24 cellular contexts compared by ENCODE assay signal in the genomic region with DNA sequence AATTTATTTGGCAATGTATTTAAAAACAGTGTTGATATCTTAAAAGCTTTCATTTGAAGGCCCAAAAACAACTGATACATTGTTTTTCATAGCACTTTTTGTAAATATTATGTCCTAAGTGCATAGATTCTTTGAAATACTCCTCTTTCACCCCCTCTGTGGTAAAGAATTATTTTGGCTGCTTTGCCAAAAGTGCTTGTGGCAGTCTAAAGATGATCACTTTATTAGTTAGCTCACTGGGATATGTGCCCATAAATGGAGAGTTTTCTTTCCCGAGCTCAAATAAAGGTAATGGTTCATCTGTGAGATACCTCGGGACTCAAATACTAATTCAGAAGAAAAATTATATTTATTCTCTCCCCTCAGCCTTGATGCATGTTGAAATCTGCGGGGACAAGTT. TPM values are rescaled to one million over a fixed set of nuclear protein-coding genes. Genes with fewer than 3 reads are reported as not detected.
DNase-seq lines count a peak whose midpoint lies in the region; ATAC-seq and TF ChIP-seq lines count a peak whose summit lies in the region.
"Had no signal": no experiment of that assay in that cellular context is flagged by ENCODE, and none has a peak within 500 bp of the region (broad histone marks: within the 10 kb centered on the region; RNA-seq: fewer than 3 reads in every experiment).

No MANE protein-coding gene starts in this region.

- H3K9ac ChIP-seq in Karpas-422 (ENCODE audit: low read length) (no peak overlapping the region), SU-DHL-6 (ENCODE audit: low read length) (no peak overlapping the region)
- H3K9ac ChIP-seq: BLaER1 treated with 17β-estradiol and CSF1 and Interleukin-3, amounts not matched to agents 10 nM and 100 nM; GM23248 had no signal

- H3K27me3 ChIP-seq in Karpas-422 (ENCODE audit: low read length), result no peaks in the 10 kb centered on the region
- H3K27me3 ChIP-seq in SU-DHL-6 (ENCODE audit: low read length), result no peaks in the 10 kb centered on the region
- H3K27me3 ChIP-seq: BLaER1 treated with 17β-estradiol and CSF1 and Interleukin-3, amounts not matched to agents 10 nM and 100 nM had no signal

- no peaks in the 10 kb centered on the region for H3K9me3 Mint-ChIP-seq in memory B cell
- H3K9me3 Mint-ChIP-seq: CD4-positive, alpha-beta T cell; HFFc6; T-cell had no signal

- peaks cover 27% of the 10 kb centered on the region for H4K20me1 ChIP-seq in Karpas-422 (ENCODE audit: insufficient read depth, low read depth, low read length)
- peaks cover 33% of the 10 kb centered on the region; the same call in 1 of the 2 replicates for H4K20me1 ChIP-seq in SU-DHL-6 (ENCODE audit: low read depth, low read length)

- H3F3A ChIP-seq in SU-DHL-6 (ENCODE audit: insufficient read depth), result peaks cover 60% of the 10 kb centered on the region

- no peak overlapping the region for H3K4me3 Mint-ChIP-seq in memory B cell
- H3K4me3 Mint-ChIP-seq: CD4-positive, alpha-beta T cell; HFFc6 had no signal

- H3K4me3 ChIP-seq in HEK293 (ENCODE audit: low read depth, low read length) (no peak overlapping the region), Karpas-422 (ENCODE audit: low read length) (no peak overlapping the region), SU-DHL-6 (ENCODE audit: insufficient read depth, low read length, poor library complexity, severe bottlenecking) (no peak overlapping the region)
- H3K4me3 ChIP-seq: A549; BLaER1 treated with 17β-estradiol and CSF1 and Interleukin-3, amounts not matched to agents 10 nM and 100 nM; GM23248 had no signal

- CTCF ChIA-PET in HEK293 (lab: Yijun Ruan, JAX), result interaction anchor here (0.5 to 1.6 kb wide), 6 partner anchors 10 to 405 kb away, joined by 3 to 8 read pairs (median 4); no protein-coding TSS in a partner anchor

- no peak for ATAC-seq in memory B cell (ENCODE audit: low read depth)
- ATAC-seq: A549, T-cell had no signal

- H3K9me3 ChIP-seq in HEK293 (ENCODE audit: control insufficient read depth, insufficient read depth, low read depth, low read length) (no peaks in the 10 kb centered on the region), Karpas-422 (ENCODE audit: low read length) (no peaks in the 10 kb centered on the region), SU-DHL-6 (ENCODE audit: insufficient read depth, low read length) (no peaks in the 10 kb centered on the region)
- H3K9me3 ChIP-seq: A549 had no signal

- H2AFZ ChIP-seq in Karpas-422 (ENCODE audit: low read length) (no peak overlapping the region), SU-DHL-6 (ENCODE audit: low read depth, low read length, severe bottlenecking) (no peak overlapping the region)
- H2AFZ ChIP-seq: GM23248 had no signal

- H3K27ac ChIP-seq in HEK293 (ENCODE audit: extremely low read depth, low read depth, low read length) (no peak overlapping the region), Karpas-422 (ENCODE audit: low read length) (peak overlapping the region; percentile 48), SU-DHL-6 (ENCODE audit: low read depth, low read length) (peak overlapping the region; percentile 45; the same call in 1 of the 2 replicates)
- H3K27ac ChIP-seq: A549; BLaER1 treated with 17β-estradiol and CSF1 and Interleukin-3, amounts not matched to agents 10 nM and 100 nM; GM23248 had no signal

- H3K4me1 ChIP-seq in HEK293 (ENCODE audit: control insufficient read depth, insufficient read depth, low read length) (peaks cover 54% of the 10 kb centered on the region), Karpas-422 (ENCODE audit: low read length) (peaks cover 81% of the 10 kb centered on the region)

- H3K27me3 Mint-ChIP-seq in memory B cell, result no peaks in the 10 kb centered on the region
- H3K27me3 Mint-ChIP-seq: CD4-positive, alpha-beta T cell; T-cell had no signal

- DNase-seq in Karpas-422 (no peak), memory B cell (ENCODE audit: low spot score in 2 of 2) (no peak), NCI-H1694 (lab: John Stamatoyannopoulos, UW) (no peak), HCEC 1CT (no peak), NCI-H2171 treated with DMSO at 0.1 percent for 48 hours (lab: John Stamatoyannopoulos, UW) (no peak), HT-29 (ENCODE audit: low spot score) (no peak)
- DNase-seq: AML-193; CD4-positive, alpha-beta T cell; GM23248; H7; HFFc6; KBM-7; NCI-H1092; NCI-H1417 treated with DMSO at 0.1 percent for 48 hours; NCI-H187 treated with DMSO at 0.1 percent for 48 hours; NCI-H526; NCI-H82; OCI-M1; SIG-M5; T-cell had no signal

- H3K4me1 Mint-ChIP-seq in memory B cell, result peaks cover 48% of the 10 kb centered on the region

- peaks cover 6% of the 10 kb centered on the region for H3K36me3 Mint-ChIP-seq in memory B cell

- H3K27ac Mint-ChIP-seq in memory B cell, result peak overlapping the region; percentile 35
- H3K27ac Mint-ChIP-seq: CD4-positive, alpha-beta T cell; HFFc6 had no signal

- no peaks in the 10 kb centered on the region for H3K9me2 ChIP-seq in Karpas-422 (replicated peaks; ENCODE audit: insufficient read depth, low read length)
- H3K9me2 ChIP-seq in SU-DHL-6 (replicated peaks; ENCODE audit: insufficient read depth, low read length), result no peaks in the 10 kb centered on the region

- H3K79me2 ChIP-seq in Karpas-422 (ENCODE audit: low read length) (peaks cover 97% of the 10 kb centered on the region), SU-DHL-6 (ENCODE audit: insufficient read depth, low read length) (peaks cover 98% of the 10 kb centered on the region)

- H3K4me2 ChIP-seq in Karpas-422 (ENCODE audit: low read depth, low read length, poor library complexity, severe bottlenecking) (no peak overlapping the region), SU-DHL-6 (ENCODE audit: low read depth, low read length, poor library complexity, severe bottlenecking) (peak overlapping the region; percentile 41)
- H3K4me2 ChIP-seq: A549; BLaER1 treated with 17β-estradiol and CSF1 and Interleukin-3, amounts not matched to agents 10 nM and 100 nM had no signal

- TF ChIP-seq CTCF in HEK293 (tag by site-specific recombination; IDR thresholded peaks at IDR 0.05), result no peak
- no peak for TF ChIP-seq CTCF in SU-DHL-6 (IDR thresholded peaks at IDR 0.05; ENCODE audit: insufficient read depth, low read length, poor library complexity, severe bottlenecking)

- POLR2A ChIA-PET in HEK293 (lab: Yijun Ruan, JAX), result no interaction called here

- H3K36me3 ChIP-seq in HEK293 (ENCODE audit: control insufficient read depth in 2 of 2, insufficient read depth in 1 of 2, low read length in 2 of 2) (no peaks in the 10 kb centered on the region), Karpas-422 (ENCODE audit: insufficient read depth, low read length) (no peaks in the 10 kb centered on the region), SU-DHL-6 (ENCODE audit: low read length) (0 out of 2 replicates have a peak, but pooled peaks cover 3% of the 10 kb centered on the region)
- H3K36me3 ChIP-seq: BLaER1 treated with 17β-estradiol and CSF1 and Interleukin-3, amounts not matched to agents 10 nM and 100 nM had no signal

TF ChIP-seq in HEK293, 187 proteins besides CTCF, POLR2A, EP300 and RAD21:
- TF ChIP-seq, protein P1, sequence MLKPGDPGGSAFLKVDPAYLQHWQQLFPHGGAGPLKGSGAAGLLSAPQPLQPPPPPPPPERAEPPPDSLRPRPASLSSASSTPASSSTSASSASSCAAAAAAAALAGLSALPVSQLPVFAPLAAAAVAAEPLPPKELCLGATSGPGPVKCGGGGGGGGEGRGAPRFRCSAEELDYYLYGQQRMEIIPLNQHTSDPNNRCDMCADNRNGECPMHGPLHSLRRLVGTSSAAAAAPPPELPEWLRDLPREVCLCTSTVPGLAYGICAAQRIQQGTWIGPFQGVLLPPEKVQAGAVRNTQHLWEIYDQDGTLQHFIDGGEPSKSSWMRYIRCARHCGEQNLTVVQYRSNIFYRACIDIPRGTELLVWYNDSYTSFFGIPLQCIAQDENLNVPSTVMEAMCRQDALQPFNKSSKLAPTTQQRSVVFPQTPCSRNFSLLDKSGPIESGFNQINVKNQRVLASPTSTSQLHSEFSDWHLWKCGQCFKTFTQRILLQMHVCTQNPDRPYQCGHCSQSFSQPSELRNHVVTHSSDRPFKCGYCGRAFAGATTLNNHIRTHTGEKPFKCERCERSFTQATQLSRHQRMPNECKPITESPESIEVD (tag by site-specific recombination; IDR thresholded peaks at IDR 0.05), result peak; percentile 72
- TF ChIP-seq ZNF560 (tag by site-specific recombination; IDR thresholded peaks at IDR 0.05; ENCODE audit: borderline replicate concordance), result no peak
TF ChIP-seq in HEK293: peak in this region for 1.

RNA-seq across cellular contexts. Expression of a gene that starts 16.7 kb away (rescaled TPM):
- 156 and 166 TPM in 2 replicates for total RNA-seq in Karpas-422 (2014; rRNA removed; shearing (Covaris generic); ENCODE audit: low replicate concordance)
- total RNA-seq in HT-29 (2014; rRNA removed; shearing (Covaris generic)), result 90.3 and 108 TPM in 2 replicates
